Comparison of ENCODE assay signal across 27 cellular contexts in genomic region chr5:124025306-124025705, GRCh38.
DNase-seq lines count a peak whose midpoint lies in the region; ATAC-seq and TF ChIP-seq lines count a peak whose summit lies in the region.
"Had no signal": no experiment of that assay in that cellular context is flagged by ENCODE, and none has a peak within 500 bp of the region (broad histone marks: within the 10 kb centered on the region; RNA-seq: fewer than 3 reads in every experiment).

No MANE protein-coding gene starts in this region.

- no peak overlapping the region for H3K27ac Mint-ChIP-seq in endodermal cell
- peak overlapping the region; percentile 51 for H3K27ac Mint-ChIP-seq in neural crest cell (ENCODE audit: unreplicated experiment)
- H3K27ac Mint-ChIP-seq: activated naive CD8-positive, alpha-beta T cell; activated T-helper 2 cell treated with anti-CD3 and anti-CD28 coated beads, Interferon-gamma antibody, Interleukin-2, Interleukin-4, amounts not matched to agents 10 μg/mL and 5 μg/mL and 100 μg/mL, durations not matched to agents 14 hours and 24 hours and 36 hours; naive thymus-derived CD4-positive, alpha-beta T cell; stimulated activated effector memory CD8-positive, alpha-beta T cell treated with anti-CD3 and anti-CD28 coated beads, Interleukin-12 subunit alpha, Interleukin-12 subunit beta, amount 100 ng/mL, for 72 hours; T-helper 2 cell treated with Interferon-gamma antibody and Interleukin-4, amounts not matched to agents 5 μg/mL and 100 μg/mL, for 36 hours had no signal

- H3K36me3 Mint-ChIP-seq in endodermal cell (ENCODE audit: low read depth) (no peaks in the 10 kb centered on the region), neural crest cell (ENCODE audit: low read depth) (peaks cover under 1% of the 10 kb centered on the region)
- H3K36me3 Mint-ChIP-seq: activated naive CD8-positive, alpha-beta T cell; naive thymus-derived CD4-positive, alpha-beta T cell; stimulated activated effector memory CD8-positive, alpha-beta T cell treated with anti-CD3 and anti-CD28 coated beads, Interleukin-12 subunit alpha, Interleukin-12 subunit beta, amount 100 ng/mL, for 72 hours had no signal

- DNase-seq in ELF-1 (ENCODE audit: low read depth, low spot score) (peak; percentile 6), NCI-H82 treated with DMSO at 0.1 percent for 48 hours (lab: John Stamatoyannopoulos, UW; ENCODE audit: unreplicated experiment) (peak; percentile 4), endodermal cell (peak; percentile 49), neural crest cell (ENCODE audit: low read depth, low spot score) (no peak), HUDEP-2 (lab: John Stamatoyannopoulos, UW; ENCODE audit: unreplicated experiment in 76 of 76) (no peak), T-helper 2 cell (no peak)
- no peak for DNase-seq in activated effector memory CD4-positive, alpha-beta T cell treated with Interleukin-2 at 50 U/mL for 16 hours
- DNase-seq: activated CD4-positive, alpha-beta T cell treated with anti-CD3 and anti-CD28 coated beads, Interleukin-2, amount 50 U/mL, for 1 hour; aorta; central memory CD4-positive, alpha-beta T cell; dermis blood vessel endothelial cell; DND-41; IMR-90; left colon; naive thymus-derived CD4-positive, alpha-beta T cell; NCI-H1105 treated with DMSO at 0.1 percent for 48 hours; NK-92 treated with Interleukin-12 subunit alpha and Interleukin-12 subunit beta, amount 100 ng/mL, for 24 hours; RPMI8226; spleen; stimulated activated CD4-positive, alpha-beta T cell treated with anti-CD3 and anti-CD28 coated beads, Interleukin-2, amount 100 ng/mL, for 48 hours had no signal

- no peak overlapping the region for H3K4me3 ChIP-seq in endodermal cell (ENCODE audit: low read length)
- H3K4me3 ChIP-seq: spleen, suprapubic skin had no signal

- H3K4me3 Mint-ChIP-seq in endodermal cell (no peak overlapping the region), neural crest cell (peak overlapping the region; percentile 14)
- H3K4me3 Mint-ChIP-seq: activated naive CD8-positive, alpha-beta T cell; naive thymus-derived CD4-positive, alpha-beta T cell; stimulated activated effector memory CD8-positive, alpha-beta T cell treated with anti-CD3 and anti-CD28 coated beads, Interleukin-12 subunit alpha, Interleukin-12 subunit beta, amount 100 ng/mL, for 72 hours; T-helper 2 cell treated with Interferon-gamma antibody and Interleukin-4, amounts not matched to agents 5 μg/mL and 100 μg/mL, for 36 hours had no signal

- no peaks in the 10 kb centered on the region for H3K36me3 ChIP-seq in endodermal cell (ENCODE audit: control insufficient read depth, insufficient read depth, low read length)
- H3K36me3 ChIP-seq: spleen, suprapubic skin had no signal

- no peak overlapping the region for H3K9ac ChIP-seq in endodermal cell (ENCODE audit: extremely low read depth, low read length, poor library complexity, severe bottlenecking)

- H3K9me3 Mint-ChIP-seq in endodermal cell (peaks cover 9% of the 10 kb centered on the region), neural crest cell (peaks cover 9% of the 10 kb centered on the region)

- 49 to 75% methylated on average over 5 of the region's 5 CpGs for WGBS in endodermal cell (ENCODE audit: insufficient coverage in 1 of 2, insufficient read length in 1 of 2), 2 experiments

- peaks cover 12% of the 10 kb centered on the region for H3K9me3 ChIP-seq in endodermal cell (ENCODE audit: control insufficient read depth, low read length)
- H3K9me3 ChIP-seq: suprapubic skin had no signal

- no peak for ATAC-seq in HG02759 (IDR thresholded peaks at IDR 0.05; ENCODE audit: unreplicated experiment)
- ATAC-seq: left colon; naive thymus-derived CD4-positive, alpha-beta T cell; stimulated activated effector memory CD8-positive, alpha-beta T cell treated with anti-CD3 and anti-CD28 coated beads, Interleukin-12 subunit alpha, Interleukin-12 subunit beta, amount 100 ng/mL, for 72 hours had no signal

- H3K4me1 ChIP-seq in endodermal cell (ENCODE audit: control insufficient read depth, insufficient read depth, low read length), result no peaks in the 10 kb centered on the region
- H3K4me1 ChIP-seq: spleen, suprapubic skin had no signal

- H3K27me3 Mint-ChIP-seq in endodermal cell (ENCODE audit: insufficient read depth) (no peaks in the 10 kb centered on the region), neural crest cell (ENCODE audit: low read depth) (no peaks in the 10 kb centered on the region)
- H3K27me3 Mint-ChIP-seq: activated naive CD8-positive, alpha-beta T cell; naive thymus-derived CD4-positive, alpha-beta T cell had no signal

- TF ChIP-seq CTCF in endodermal cell (conservative IDR thresholded peaks at IDR 0.05) (no peak), neural crest cell (conservative IDR thresholded peaks at IDR 0.05) (no peak)

- H3K4me1 Mint-ChIP-seq in endodermal cell (no peaks in the 10 kb centered on the region), neural crest cell (peaks cover 41% of the 10 kb centered on the region)
- H3K4me1 Mint-ChIP-seq: naive thymus-derived CD4-positive, alpha-beta T cell; stimulated activated effector memory CD8-positive, alpha-beta T cell treated with anti-CD3 and anti-CD28 coated beads, Interleukin-12 subunit alpha, Interleukin-12 subunit beta, amount 100 ng/mL, for 72 hours had no signal

- H3K27ac ChIP-seq in endodermal cell (ENCODE audit: low read depth, low read length), result peak overlapping the region; percentile 25
- H3K27ac ChIP-seq: HL-60, spleen, suprapubic skin had no signal

- no peaks in the 10 kb centered on the region for H3K27me3 ChIP-seq in endodermal cell (ENCODE audit: control insufficient read depth, insufficient read depth, low read length, poor library complexity, severe bottlenecking)
- H3K27me3 ChIP-seq: spleen, suprapubic skin had no signal

Comparison
In these comparisons a context has a peak if more than half of its experiments do, and no peak if none do; other contexts are left out.
1. DNase-seq: peak in ELF-1 (single experiment), NCI-H82 treated with DMSO at 0.1 percent for 48 hours (single experiment) and endodermal cell (single experiment); none in neural crest cell (single experiment), activated effector memory CD4-positive, alpha-beta T cell treated with Interleukin-2 at 50 U/mL for 16 hours (single experiment), HUDEP-2 (0 of 76) and T-helper 2 cell (0 of 5).